8 cellular contexts compared by ENCODE assay signal in the genomic region with DNA sequence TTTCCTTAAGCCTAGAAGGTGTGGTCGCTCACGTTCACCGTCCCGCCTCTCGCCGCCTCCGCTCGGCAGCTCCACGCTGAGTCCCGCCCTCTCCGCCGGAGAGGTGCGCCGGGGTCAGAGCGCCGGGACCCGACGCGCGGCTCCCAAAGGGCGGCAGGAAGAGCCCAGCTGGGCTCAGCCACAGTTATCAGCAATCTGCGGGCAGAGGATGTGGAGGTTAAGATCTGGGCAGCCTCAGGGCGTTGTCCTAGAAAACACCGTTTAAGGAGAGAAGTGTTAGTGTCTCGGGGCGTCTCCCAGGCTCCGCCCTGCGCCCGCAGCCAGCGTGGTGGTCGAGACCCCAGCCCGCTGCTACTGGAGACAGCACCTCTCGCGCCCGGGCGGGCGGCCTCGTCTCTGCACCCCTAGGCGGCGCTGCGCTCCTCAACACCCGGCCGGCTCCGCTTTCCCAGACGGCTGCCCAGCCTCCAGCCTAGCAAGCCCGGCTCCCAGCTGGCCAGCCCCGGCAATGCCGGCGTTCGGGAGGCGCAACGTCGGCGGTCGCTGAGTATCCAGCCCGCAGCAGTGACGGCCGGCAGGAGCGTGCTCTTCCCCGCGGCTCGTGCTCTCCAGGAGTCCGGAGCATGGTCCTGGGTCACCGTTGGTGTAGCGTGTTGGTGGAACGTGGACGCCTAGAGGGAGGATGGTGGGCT. TPM values are rescaled to one million over a fixed set of nuclear protein-coding genes. Genes with fewer than 3 reads are reported as not detected.
DNase-seq lines count a peak whose midpoint lies in the region; ATAC-seq and TF ChIP-seq lines count a peak whose summit lies in the region.

A gene with protein sequence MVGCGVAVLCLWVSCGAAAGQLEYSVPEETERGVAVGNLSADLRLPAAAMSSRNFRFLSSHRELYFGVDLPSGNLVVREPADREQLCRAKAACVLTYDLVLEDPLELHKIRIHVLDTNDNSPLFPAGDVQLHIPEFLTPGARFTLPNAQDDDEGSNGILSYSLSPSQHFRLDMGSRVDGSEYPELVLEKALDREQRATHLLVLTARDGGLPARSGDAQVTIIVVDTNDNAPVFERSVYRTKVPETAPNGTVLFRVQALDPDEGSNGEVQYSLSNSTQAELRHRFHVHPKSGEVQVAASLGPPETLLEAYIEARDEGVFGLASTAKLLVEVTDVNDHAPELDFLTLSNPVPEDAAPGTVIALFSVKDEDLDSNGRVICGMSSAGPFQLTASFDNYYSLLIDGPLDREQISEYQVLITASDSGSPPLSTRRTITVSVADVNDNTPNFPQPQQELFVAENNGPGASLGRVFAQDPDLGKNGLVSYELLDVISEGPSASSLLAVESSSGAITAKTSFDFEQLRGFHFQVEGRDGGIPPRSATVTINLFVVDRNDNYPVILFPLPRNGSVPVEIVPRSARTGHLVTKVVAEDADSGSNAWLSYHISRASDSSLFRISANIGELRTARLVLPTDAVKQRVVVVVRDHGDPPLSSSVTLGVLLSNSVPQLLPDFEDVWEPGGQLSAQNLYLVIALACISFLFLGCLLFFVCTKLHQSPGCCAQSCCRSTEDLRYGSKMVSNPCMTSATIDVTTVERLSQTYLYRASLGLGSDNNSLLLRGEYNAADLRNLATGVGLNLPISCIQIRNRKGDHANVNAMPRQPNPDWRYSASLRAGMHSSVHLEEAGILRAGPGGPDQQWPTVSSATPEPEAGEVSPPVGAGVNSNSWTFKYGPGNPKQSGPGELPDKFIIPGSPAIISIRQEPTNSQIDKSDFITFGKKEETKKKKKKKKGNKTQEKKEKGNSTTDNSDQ (plus strand): TSS at position 89 of the 692 bp plus-strand sequence. CDS start 594 bp downstream, at position 683.

- H4K8ac ChIP-seq in IMR-90 (ENCODE audit: low read depth in 2 of 2, low read length in 2 of 2), result no peak within 1 kb of the TSS

- no TSS peak for BruUV-seq in IMR-90 (replicated peaks; lab: Mats Ljungman, UMichigan)

- H3K9me1 ChIP-seq in IMR-90 (ENCODE audit: insufficient read depth, low read length), result no peaks in the 10 kb centered on the region

- no peak for TF ChIP-seq POLR2A in IMR-90 (IDR thresholded peaks at IDR 0.05; ENCODE audit: low read depth, low read length)

- POLR2A ChIA-PET in IMR-90 (lab: Charles Lee; ENCODE audit: unreplicated experiment), result no interaction called here

- H3K23ac ChIP-seq in IMR-90 (ENCODE audit: low read depth, low read length), result no peak within 1 kb of the TSS

- TF ChIP-seq RAD21 in IMR-90 (IDR thresholded peaks at IDR 0.05; ENCODE audit: low read length), result no peak

- H3K56ac ChIP-seq in IMR-90 (ENCODE audit: extremely low read depth, insufficient read depth, low read length), result no peak within 1 kb of the TSS

- no peak within 1 kb of the TSS for H2AK5ac ChIP-seq in IMR-90 (ENCODE audit: low read depth, low read length)

- no peak within 1 kb of the TSS for H2BK120ac ChIP-seq in IMR-90 (ENCODE audit: low read depth, low read length)

- DNase-seq in IMR-90 (no peak), medulla oblongata (ENCODE audit: extremely low spot score) (peak; percentile 81), NAMALWA (ENCODE audit: low spot score) (no peak)
- peak; percentile 54 for DNase-seq in stimulated activated CD8-positive, alpha-beta memory T cell treated with anti-CD3 and anti-CD28 coated beads, Interleukin-4, amount 100 ng/mL, for 48 hours

- ATAC-seq in IMR-90 (ENCODE audit: low read depth) (no peak), SK-N-SH treated with all-trans-retinoic acid at 6 μM for 48 hours (peak; percentile 98), GM19455 (IDR thresholded peaks at IDR 0.05; ENCODE audit: unreplicated experiment) (no peak)

- H3K18ac ChIP-seq in IMR-90 (ENCODE audit: low read depth, low read length), result no peak within 1 kb of the TSS

- no peak within 1 kb of the TSS for H3K9ac ChIP-seq in BLaER1
- H3K9ac ChIP-seq in IMR-90 (ENCODE audit: low read depth, low read length), result no peak within 1 kb of the TSS
- H3K9ac ChIP-seq in endocrine pancreas (ENCODE audit: control insufficient read depth, insufficient read depth, low read length), result peak within 1 kb of the TSS; percentile 83

- in situ Hi-C loops in IMR-90 (cut with MboI; ENCODE audit: low sequenced_read_pairs), result no loop called here

- no peak within 1 kb of the TSS for H2AK9ac ChIP-seq in IMR-90 (replicated peaks; ENCODE audit: low read depth, low read length, poor library complexity)

- no peak within 1 kb of the TSS for H3K27ac ChIP-seq in BLaER1
- no peak within 1 kb of the TSS for H3K27ac ChIP-seq in IMR-90 (ENCODE audit: insufficient read depth, low read length)

- H4K20me1 ChIP-seq in BLaER1 (no peaks in the 10 kb centered on the region), IMR-90 (ENCODE audit: insufficient read depth, low read length) (no peaks in the 10 kb centered on the region)

- H3K4me1 ChIP-seq in BLaER1, result no peaks in the 10 kb centered on the region
- H3K4me1 ChIP-seq in IMR-90 (ENCODE audit: control insufficient read depth, insufficient read depth, low read length), result no peaks in the 10 kb centered on the region
- H3K4me1 ChIP-seq in endocrine pancreas (ENCODE audit: control insufficient read depth, insufficient read depth, low read length), result no peaks in the 10 kb centered on the region

- H4K5ac ChIP-seq in IMR-90 (ENCODE audit: low read depth, low read length), result no peak within 1 kb of the TSS

- H2BK5ac ChIP-seq in IMR-90 (ENCODE audit: low read depth, low read length, poor library complexity, severe bottlenecking), result no peak within 1 kb of the TSS

- peak within 1 kb of the TSS; percentile 72 for H2AFZ ChIP-seq in IMR-90 (replicated peaks; ENCODE audit: low read length, poor library complexity)

- H4K91ac ChIP-seq in IMR-90 (ENCODE audit: insufficient read depth, low read depth, low read length), result no peak within 1 kb of the TSS

- CTCF ChIA-PET in IMR-90 (lab: Yijun Ruan, JAX), result no interaction called here

- no peak within 1 kb of the TSS for H3K14ac ChIP-seq in IMR-90 (replicated peaks; ENCODE audit: low read depth, low read length)

- H3K9me3 ChIP-seq in BLaER1 (peaks cover 25% of the 10 kb centered on the region), IMR-90 (ENCODE audit: control insufficient read depth, insufficient read depth, low read length) (peaks cover 11% of the 10 kb centered on the region), endocrine pancreas (ENCODE audit: control insufficient read depth, low read length) (no peaks in the 10 kb centered on the region)

- H3K4ac ChIP-seq in IMR-90 (ENCODE audit: low read depth, low read length), result no peak within 1 kb of the TSS

- dilution Hi-C loops in IMR-90 (cut with HindIII; ENCODE audit: low sequenced_read_pairs, unreplicated experiment), result no loop called here

- intact Hi-C loops in IMR-90 (cut with micrococcal nuclease), result no loop called here

- H3K4me3 ChIP-seq in BLaER1, result 0 out of 2 replicates have a peak within 1 kb of the TSS, but pooled peaks have one; percentile 25
- peak within 1 kb of the TSS; percentile 21; the same call in 1 of the 2 replicates for H3K4me3 ChIP-seq in IMR-90 (ENCODE audit: insufficient read depth, low read depth, low read length)
- H3K4me3 ChIP-seq in endocrine pancreas (ENCODE audit: control insufficient read depth, insufficient read depth, low read length), result peak within 1 kb of the TSS; percentile 59

- H2BK20ac ChIP-seq in IMR-90 (ENCODE audit: low read depth, low read length), result no peak within 1 kb of the TSS

- WGBS in IMR-90 (ENCODE audit: extremely low coverage in 2 of 2, insufficient read length in 1 of 2), 2 experiments, result 0% methylated on average over 6 of the region's 67 CpGs; no CpG with 5 or more reads in 1 of the 2 experiments

- no peaks in the 10 kb centered on the region for H3K27me3 ChIP-seq in BLaER1
- no peaks in the 10 kb centered on the region for H3K27me3 ChIP-seq in IMR-90 (ENCODE audit: control insufficient read depth, insufficient read depth, low read length)
- no peaks in the 10 kb centered on the region for H3K27me3 ChIP-seq in endocrine pancreas (ENCODE audit: control insufficient read depth, insufficient read depth, low read length)

- H3K79me1 ChIP-seq in IMR-90 (ENCODE audit: low read depth in 1 of 2, low read length in 2 of 2), result no peaks in the 10 kb centered on the region

- no peak within 1 kb of the TSS for H2BK15ac ChIP-seq in IMR-90 (ENCODE audit: low read depth, low read length)

- TF ChIP-seq CTCF in IMR-90 (conservative IDR thresholded peaks at IDR 0.05; ENCODE audit: low read depth, low read length), result 0 out of 2 replicates have a peak, but pooled peaks have one; percentile 26

- H3K4me2 ChIP-seq in BLaER1 (no peak within 1 kb of the TSS), IMR-90 (ENCODE audit: low read depth, low read length) (peak within 1 kb of the TSS; percentile 64)

- H3K36me3 ChIP-seq in BLaER1 (no peaks in the 10 kb centered on the region), IMR-90 (ENCODE audit: control insufficient read depth, insufficient read depth, low read length) (no peaks in the 10 kb centered on the region), endocrine pancreas (ENCODE audit: control insufficient read depth, insufficient read depth, low read length) (no peaks in the 10 kb centered on the region)

TF ChIP-seq in IMR-90, 13 proteins besides CTCF, POLR2A, EP300 and RAD21 (continues in another document):
- TF ChIP-seq MXI1 (IDR thresholded peaks at IDR 0.05; ENCODE audit: borderline replicate concordance, low read depth, low read length), result no peak
- TF ChIP-seq NFE2L2 (IDR thresholded peaks at IDR 0.05; ENCODE audit: low read depth, low read length), result no peak
- no peak for TF ChIP-seq MAFK (IDR thresholded peaks at IDR 0.05; ENCODE audit: low read depth, low read length)

TF ChIP-seq in SK-N-SH treated with all-trans-retinoic acid at 6 μM for 48 hours, 23 proteins besides CTCF, POLR2A, EP300 and RAD21 (continues in another document):
- TF ChIP-seq TCF4 (CRISPR knock-in tag; IDR thresholded peaks at IDR 0.05; ENCODE audit: borderline replicate concordance), result 0 out of 2 replicates have a peak, but pooled peaks have one; percentile 18

RNA-seq across cellular contexts. Expression of the gene that starts here (rescaled TPM):
- under 0.01 TPM in 1 of 2 replicates, not detected in the other for total RNA-seq in IMR-90 (2012; rRNA removed)
- polyA plus RNA-seq in IMR-90 (2012; rRNA removed), result not detected in 2 replicates
- not detected in 2 replicates for polyA plus RNA-seq in IMR-90 (2012; cell fraction: cytosol; rRNA removed)
- polyA plus RNA-seq in IMR-90 (2012; cell fraction: nucleus; rRNA removed; ENCODE audit: low replicate concordance), result not detected in 2 replicates

Comparison
In these comparisons a context has a peak if more than half of its experiments do, and no peak if none do; other contexts are left out.
1. DNase-seq: peak in medulla oblongata (single experiment) and stimulated activated CD8-positive, alpha-beta memory T cell treated with anti-CD3 and anti-CD28 coated beads, Interleukin-4, amount 100 ng/mL, for 48 hours (single experiment); none in IMR-90 (single experiment) and NAMALWA (single experiment).
2. Peak in every context shown above with its lines, with median percentiles within 50 percentile points of each other: H3K4me3 ChIP-seq.